2 cellular contexts compared by ENCODE assay signal in genomic region chr3:106836906-106837305, GRCh38.
TF ChIP-seq lines count a peak whose summit lies in the region.

No MANE protein-coding gene starts in this region.

TF ChIP-seq in IMR-90, 13 proteins besides CTCF, POLR2A, EP300 and RAD21:
- no peak for TF ChIP-seq SMC3 (IDR thresholded peaks at IDR 0.05; ENCODE audit: low read depth, low read length)
- no peak for TF ChIP-seq MXI1 (IDR thresholded peaks at IDR 0.05; ENCODE audit: borderline replicate concordance, low read depth, low read length)
- TF ChIP-seq NFE2L2 (IDR thresholded peaks at IDR 0.05; ENCODE audit: low read depth, low read length): no peak
TF ChIP-seq in IMR-90: peak in this region for 0.

TF ChIP-seq in H1, 55 proteins besides CTCF, POLR2A, EP300 and RAD21:
- TF ChIP-seq ZNF274 (IDR thresholded peaks at IDR 0.05; ENCODE audit: borderline replicate concordance, extremely low read depth, low read length): no peak
- TF ChIP-seq SIRT6 (IDR thresholded peaks at IDR 0.05; ENCODE audit: low read length): no peak
- TF ChIP-seq CBX8 (IDR thresholded peaks at IDR 0.05; ENCODE audit: borderline replicate concordance, low read depth, low read length): no peak
- TF ChIP-seq NRF1 (IDR thresholded peaks at IDR 0.05; ENCODE audit: low read depth, low read length): no peak
- TF ChIP-seq HDAC6 (IDR thresholded peaks at IDR 0.05; ENCODE audit: low read depth, low read length): no peak
- no peak for TF ChIP-seq CHD1 (IDR thresholded peaks at IDR 0.05; ENCODE audit: low read depth, low read length)
- no peak for TF ChIP-seq EZH2 (IDR thresholded peaks at IDR 0.05; ENCODE audit: low read depth, low read length, severe bottlenecking)
- no peak for TF ChIP-seq MAX (IDR thresholded peaks at IDR 0.05)
